Comparison of ENCODE assay signal across 2 cellular contexts in genomic region chr9:89383030-89383720, GRCh38.
TF ChIP-seq lines count a peak whose summit lies in the region.

No MANE protein-coding gene starts in this region.

TF ChIP-seq in WTC11, 78 proteins besides CTCF, POLR2A, EP300 and RAD21 (continued from another document):
- TF ChIP-seq PREB (CRISPR knock-in tag; IDR thresholded peaks at IDR 0.05; ENCODE audit: borderline replicate concordance): no peak
- TF ChIP-seq USF2 (CRISPR knock-in tag; IDR thresholded peaks at IDR 0.05): no peak
- TF ChIP-seq ZNF232 (CRISPR knock-in tag; IDR thresholded peaks at IDR 0.05): no peak
- TF ChIP-seq ZNF396 (CRISPR knock-in tag; IDR thresholded peaks at IDR 0.05; ENCODE audit: borderline replicate concordance): no peak
- no peak for TF ChIP-seq CREB1 (CRISPR knock-in tag; IDR thresholded peaks at IDR 0.05)
- TF ChIP-seq E2F1 (CRISPR knock-in tag; IDR thresholded peaks at IDR 0.05): no peak
- TF ChIP-seq ATF6 (CRISPR knock-in tag; IDR thresholded peaks at IDR 0.05): no peak
- no peak for TF ChIP-seq ZNF121 (CRISPR knock-in tag; IDR thresholded peaks at IDR 0.05)
- no peak for TF ChIP-seq USF1 (CRISPR knock-in tag; IDR thresholded peaks at IDR 0.05)
- no peak for TF ChIP-seq SMAD3 (CRISPR knock-in tag; IDR thresholded peaks at IDR 0.05; ENCODE audit: borderline replicate concordance)
- no peak for TF ChIP-seq ARID4B (CRISPR knock-in tag; IDR thresholded peaks at IDR 0.05; ENCODE audit: borderline replicate concordance)

TF ChIP-seq in H1, 55 proteins besides CTCF, POLR2A, EP300 and RAD21 (continued from another document):
- TF ChIP-seq TEAD4 (IDR thresholded peaks at IDR 0.05; ENCODE audit: low read depth, low read length) (0 out of 2 replicates have a peak, but pooled peaks have one; percentile 4), JUND (IDR thresholded peaks at IDR 0.05; ENCODE audit: low read length) (no peak)
